8 cellular contexts compared by ENCODE assay signal in genomic region chr11:9757809-9758675, GRCh38.
DNase-seq lines count a peak whose midpoint lies in the region; ATAC-seq, FAIRE-seq and TF ChIP-seq lines count a peak whose summit lies in the region.

No MANE protein-coding gene starts in this region.

- H3K27me3 Mint-ChIP-seq in astrocyte (ENCODE audit: low read depth, unreplicated experiment) = no peaks in the 10 kb centered on the region

- DNase-seq in GM12892 (ENCODE audit: insufficient read length) (peak; percentile 95), NCI-H1694 treated with DMSO at 0.1 percent for 48 hours (lab: John Stamatoyannopoulos, UW) (peak; percentile 20), T-helper 9 cell (peak; percentile 93), astrocyte (ENCODE audit: low read depth) (peak; percentile 45), hippocampal formation (lab: John Stamatoyannopoulos, UW) (peak; percentile 58 to 71), sciatic nerve (ENCODE audit: low spot score) (peak; percentile 94), HPDE6-E6E7 (ENCODE audit: extremely low spot score) (no peak)

- H4K20me1 ChIP-seq in astrocyte (ENCODE audit: insufficient read depth, low read length) = no peaks in the 10 kb centered on the region

- TF ChIP-seq CTCF in astrocyte (IDR thresholded peaks at IDR 0.05; ENCODE audit: insufficient read depth, low read depth, low read length) = peak; percentile 40

- intact Hi-C loops in sciatic nerve (cut with DNase I) = loop anchor here (5.0 kb wide), 2 partner anchors 214 to 549 kb away; partner anchors contain the start of gene ADM

- H2AFZ ChIP-seq in astrocyte (ENCODE audit: low read depth, low read length) = peak overlapping the region; percentile 68

- H3K79me2 ChIP-seq in astrocyte (ENCODE audit: insufficient read depth, low read length) = no peaks in the 10 kb centered on the region

- TF ChIP-seq POLR2A in GM12892 (IDR thresholded peaks at IDR 0.05; ENCODE audit: low read depth, low read length) = peak; percentile 47; the same call in 1 of the 2 replicates

- no peaks in the 10 kb centered on the region for H3K9me3 Mint-ChIP-seq in astrocyte (ENCODE audit: unreplicated experiment)

- H3K36me3 Mint-ChIP-seq in astrocyte (ENCODE audit: low read depth, unreplicated experiment) = peaks cover 9% of the 10 kb centered on the region

- peak overlapping the region; percentile 60 for H3K4me3 Mint-ChIP-seq in astrocyte (ENCODE audit: unreplicated experiment)

- peak overlapping the region; percentile 93 for H3K9ac ChIP-seq in astrocyte (ENCODE audit: low read length)

- H3K27ac ChIP-seq in astrocyte (ENCODE audit: low read depth, low read length) = peak overlapping the region; percentile 94

- no peaks in the 10 kb centered on the region for H3K9me3 ChIP-seq in astrocyte (ENCODE audit: insufficient read depth, low read depth, low read length)

- peak overlapping the region; percentile 56 for H3K4me3 ChIP-seq in astrocyte (ENCODE audit: insufficient read depth, low read depth, low read length)

- FAIRE-seq in GM12892 (lab: Jason Lieb, UNC) (peak; percentile 100), astrocyte (lab: Jason Lieb, UNC) (no peak)

- ATAC-seq in HG02759 (IDR thresholded peaks at IDR 0.05; ENCODE audit: unreplicated experiment) (peak; percentile 64), sciatic nerve (peak; percentile 54)

- H3K27ac Mint-ChIP-seq in astrocyte (ENCODE audit: unreplicated experiment) = peak overlapping the region; percentile 30

- peaks cover 80% of the 10 kb centered on the region for H3K4me1 Mint-ChIP-seq in astrocyte (ENCODE audit: low read depth, unreplicated experiment)

- H3K27me3 ChIP-seq in astrocyte (ENCODE audit: insufficient read depth, low read length) = no peaks in the 10 kb centered on the region

- H3K4me1 ChIP-seq in astrocyte (ENCODE audit: insufficient read depth, low read length) = peaks cover 61% of the 10 kb centered on the region

- H3K4me2 ChIP-seq in astrocyte (ENCODE audit: low read length) = peak overlapping the region; percentile 91

- H3K36me3 ChIP-seq in astrocyte (ENCODE audit: insufficient read depth, low read length) = no peaks in the 10 kb centered on the region
